8 cellular contexts compared by ENCODE assay signal in the genomic region with DNA sequence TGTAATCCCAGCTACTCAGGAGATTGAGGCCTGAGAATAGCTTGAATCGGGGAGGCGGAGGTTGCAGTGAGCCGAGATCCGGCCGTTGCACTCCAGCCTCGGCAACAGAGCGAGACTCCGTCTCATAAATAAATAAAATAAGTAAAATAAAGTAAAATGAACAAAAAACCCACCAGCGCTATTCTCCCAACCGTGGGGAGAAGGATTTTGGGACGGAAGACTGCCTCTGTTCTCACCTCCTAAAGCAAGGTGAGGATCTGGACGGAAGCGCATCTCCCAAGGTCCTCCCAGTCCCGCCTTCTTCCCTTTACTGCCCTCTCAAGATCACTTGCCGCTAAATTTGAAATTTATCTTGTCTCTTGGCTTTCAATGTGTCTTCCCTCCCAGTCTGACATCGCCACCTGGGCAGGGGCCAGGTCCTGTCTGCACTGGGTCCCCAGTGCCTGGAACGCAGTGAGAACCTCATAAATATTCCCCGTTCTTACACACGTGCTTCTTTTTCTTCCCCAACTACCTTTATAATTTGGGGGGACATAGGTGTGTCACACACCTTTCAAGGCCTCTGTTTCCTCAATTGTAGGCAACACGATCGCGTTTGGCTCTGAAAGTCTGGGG. TPM values are rescaled to one million over a fixed set of nuclear protein-coding genes. Genes with fewer than 3 reads are reported as not detected.
DNase-seq lines count a peak whose midpoint lies in the region; ATAC-seq and TF ChIP-seq lines count a peak whose summit lies in the region.

No MANE protein-coding gene starts in this region.

- TF ChIP-seq CTCF in esophagus squamous epithelium (IDR thresholded peaks at IDR 0.05) (no peak), sigmoid colon (IDR thresholded peaks at IDR 0.05) (no peak)

- H3K4me3 ChIP-seq in SJSA1 (no peak overlapping the region), esophagus squamous epithelium (no peak overlapping the region), sigmoid colon (peak overlapping the region in 2 of 4 donors; percentile 93 to 94)

- H3K27me3 ChIP-seq in SJSA1 (replicated peaks) (no peaks in the 10 kb centered on the region), esophagus squamous epithelium (no peaks in the 10 kb centered on the region), sigmoid colon (no peaks in the 10 kb centered on the region)

- DNase-seq in SJSA1 (ENCODE audit: low read depth in 1 of 2, low spot score in 2 of 2) (no peak), esophagus squamous epithelium (lab: John Stamatoyannopoulos, UW) (no peak), sigmoid colon (no peak), NCI-H1694 (lab: John Stamatoyannopoulos, UW) (no peak), HEK293T (ENCODE audit: extremely low spot score) (no peak)
- no peak for DNase-seq in stimulated activated CD4-positive, alpha-beta T cell treated with anti-CD3 and anti-CD28 coated beads, Interleukin-4, amount 100 ng/mL, for 1 hour

- POLR2A ChIA-PET in HEK293T (lab: Yijun Ruan, JAX): interaction anchor here (1.1 to 1.9 kb wide), 4 partner anchors 10 to 35 kb away, joined by 3 to 53 read pairs (median 8); no protein-coding TSS in a partner anchor

- H3K4me1 ChIP-seq in ES-I3 (ENCODE audit: insufficient read depth, low read length) (peaks cover 7% of the 10 kb centered on the region), SJSA1 (replicated peaks) (peaks cover 49% of the 10 kb centered on the region), esophagus squamous epithelium (peaks cover 26 to 87% (median 48%) of the 10 kb centered on the region in 3 donors), sigmoid colon (peaks cover 0 to 39% (median 32%) of the 10 kb centered on the region in 4 donors)

- H3K9me3 ChIP-seq in ES-I3 (ENCODE audit: control insufficient read depth, insufficient read depth, low read length) (no peaks in the 10 kb centered on the region), SJSA1 (replicated peaks) (no peaks in the 10 kb centered on the region), esophagus squamous epithelium (no peaks in the 10 kb centered on the region), sigmoid colon (no peaks in the 10 kb centered on the region)

- H3K36me3 ChIP-seq in ES-I3 (ENCODE audit: insufficient read depth, low read length) (peaks cover 13% of the 10 kb centered on the region; the same call in 1 of the 2 replicates), SJSA1 (peaks cover 38% of the 10 kb centered on the region), esophagus squamous epithelium (peaks cover 18 to 25% (median 18%) of the 10 kb centered on the region in 3 donors), sigmoid colon (peaks cover 15 to 22% (median 20%) of the 10 kb centered on the region in 4 donors)

- no peak for ATAC-seq in GM18505 (IDR thresholded peaks at IDR 0.05; ENCODE audit: unreplicated experiment)

- TF ChIP-seq EP300 in sigmoid colon (IDR thresholded peaks at IDR 0.05): no peak

- intact Hi-C loops in esophagus squamous epithelium (cut with DNase I): no loop called here
- intact Hi-C loops in sigmoid colon (cut with DNase I): no loop called here

- WGBS in esophagus squamous epithelium, 2 donors: 78 to 84% methylated on average over 20 to 21 of the region's 22 CpGs
- 91 to 92% methylated on average over 22 of the region's 22 CpGs for WGBS in sigmoid colon, 2 donors

- CTCF ChIA-PET in HEK293T (lab: Yijun Ruan, JAX): no interaction called here

- 0 out of 2 replicates have a peak overlapping the region, but pooled peaks have one; percentile 3 for H3K9ac ChIP-seq in ES-I3 (ENCODE audit: low read depth, low read length)

- TF ChIP-seq POLR2A in esophagus squamous epithelium (IDR thresholded peaks at IDR 0.05) (no peak), sigmoid colon (IDR thresholded peaks at IDR 0.05) (no peak), GM18505 (IDR thresholded peaks at IDR 0.05; ENCODE audit: borderline replicate concordance, extremely low read depth, insufficient read depth, insufficient read length) (no peak)

- peak overlapping the region; percentile 85 for H3K27ac ChIP-seq in SJSA1
- peak overlapping the region; percentile 93 to 99 (median 98) for H3K27ac ChIP-seq in esophagus squamous epithelium
- peak overlapping the region; percentile 99 to 100 (median 100) for H3K27ac ChIP-seq in sigmoid colon

TF ChIP-seq in HEK293T, 16 proteins besides CTCF, POLR2A, EP300 and RAD21:
- no peak for TF ChIP-seq FOXA1 (IDR thresholded peaks at IDR 0.05)
- TF ChIP-seq SUZ12 (IDR thresholded peaks at IDR 0.05): no peak

RNA-seq across cellular contexts. Expression of a gene that starts 1.2 kb away (rescaled TPM):
- 126 and 146 TPM in 2 replicates for total RNA-seq in SJSA1 (2014; rRNA removed; shearing (Covaris generic))
- 100 to 1,000 TPM; 182 to 294 (median 224) TPM for total RNA-seq in esophagus squamous epithelium
- total RNA-seq in sigmoid colon: 10 to 100 TPM; 44.6 to 69.3 (median 51.9) TPM
- 100 to 1,000 TPM in 1 of 3 donors, 10 to 100 TPM in 2; 70.9 to 118 (median 77.6) TPM for polyA plus RNA-seq in sigmoid colon

RNA-seq across cellular contexts. Expression of a gene that starts 10.0 kb away (rescaled TPM):
- total RNA-seq in SJSA1 (2014; rRNA removed; shearing (Covaris generic)): 43.9 and 56.9 TPM in 2 replicates
- total RNA-seq in esophagus squamous epithelium (100 to 1,000 TPM; 130 to 290 (median 190) TPM), sigmoid colon (10 to 100 TPM; 20.6 to 34.2 (median 30.0) TPM)
- 100 to 1,000 TPM in 1 of 3 donors, 10 to 100 TPM in 2; 32.4 to 139 (median 37.2) TPM for polyA plus RNA-seq in sigmoid colon

RNA-seq across cellular contexts. Expression of a gene that starts 23.4 kb away (rescaled TPM):
- total RNA-seq in SJSA1 (2014; rRNA removed; shearing (Covaris generic)): 148 and 234 TPM in 2 replicates
- total RNA-seq in esophagus squamous epithelium: 100 to 1,000 TPM; 147 to 432 (median 243) TPM
- 10 to 100 TPM; 65.1 to 97.7 (median 68.5) TPM for total RNA-seq in sigmoid colon
- 100 to 1,000 TPM; 344 to 378 (median 351) TPM for polyA plus RNA-seq in sigmoid colon

RNA-seq across cellular contexts. Expression of a gene that starts 44.2 kb away (rescaled TPM):
- not detected in 2 replicates for total RNA-seq in SJSA1 (2014; rRNA removed; shearing (Covaris generic))
- total RNA-seq in esophagus squamous epithelium (1 to 10 TPM in 1 of 4 donors, under 1 TPM in 2, not detected in 1; 0.31 to 1.3 (median 0.38) TPM), sigmoid colon (under 1 TPM in 2 of 4 donors, not detected in 2; 0.54 to 0.71 TPM)
- under 1 TPM in 1 of 3 donors, not detected in 2; 0.67 TPM for polyA plus RNA-seq in sigmoid colon

RNA-seq across cellular contexts. Expression of a gene that starts 52.5 kb away (rescaled TPM):
- total RNA-seq in SJSA1 (2014; rRNA removed; shearing (Covaris generic)): 363 and 563 TPM in 2 replicates
- total RNA-seq in esophagus squamous epithelium (100 to 1,000 TPM; 262 to 379 (median 295) TPM), sigmoid colon (100 to 1,000 TPM; 475 to 652 (median 564) TPM)
- polyA plus RNA-seq in sigmoid colon: 100 to 1,000 TPM; 601 to 853 (median 808) TPM
